28 cellular contexts compared by ENCODE assay signal in the genomic region with DNA sequence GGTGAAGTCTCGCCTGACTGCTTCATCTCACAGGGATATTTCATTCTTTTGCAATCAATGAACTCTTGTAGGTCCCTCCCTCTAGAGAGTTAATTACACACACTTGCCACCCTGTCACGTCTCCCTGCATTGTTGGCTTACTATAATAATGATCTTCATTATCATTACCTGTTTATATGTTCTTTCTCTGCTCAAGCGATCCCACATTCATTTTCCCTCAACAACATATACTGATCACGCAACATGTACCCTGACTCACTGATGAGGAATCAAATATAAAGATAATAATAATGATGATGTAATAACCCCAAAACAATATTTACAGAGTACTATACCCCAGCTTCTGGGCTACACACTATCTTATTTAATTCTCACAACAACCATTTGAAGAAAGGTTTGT.
DNase-seq lines count a peak whose midpoint lies in the region; ATAC-seq and TF ChIP-seq lines count a peak whose summit lies in the region.
"Had no signal": no experiment of that assay in that cellular context is flagged by ENCODE, and none has a peak within 500 bp of the region (broad histone marks: within the 10 kb centered on the region; RNA-seq: fewer than 3 reads in every experiment).

No MANE protein-coding gene starts in this region.

- H4K20me1 ChIP-seq in osteoblast (ENCODE audit: insufficient read depth, low read length) = no peaks in the 10 kb centered on the region

- intact Hi-C loops in left ventricle myocardium inferior (cut with micrococcal nuclease) (no loop called here), head of caudate nucleus (cut with DNase I) (no loop called here)

- H3K27ac ChIP-seq in left ventricle myocardium inferior (replicated peaks) = peak overlapping the region; percentile 39
- no peak overlapping the region for H3K27ac ChIP-seq in right atrium auricular region
- peak overlapping the region; percentile 41 for H3K27ac ChIP-seq in osteoblast (ENCODE audit: low read depth, low read length)
- H3K27ac ChIP-seq: cardiac muscle cell, suprapubic skin had no signal

- DNase-seq in left ventricle myocardium inferior = no peak
- no peak for DNase-seq in right atrium auricular region (ENCODE audit: low spot score)
- peak; percentile 57 for DNase-seq in choroid plexus epithelial cell (ENCODE audit: low read depth)
- DNase-seq in osteoblast (ENCODE audit: insufficient read length, low spot score, missing footprints) = no peak
- no peak for DNase-seq in foreskin melanocyte
- no peak for DNase-seq in head of caudate nucleus
- DNase-seq in activated gamma-delta T cell (lab: John Stamatoyannopoulos, UW) = no peak
- DNase-seq: 8988T; activated CD4-positive, alpha-beta T cell treated with anti-CD3 and anti-CD28 coated beads, Interleukin-2, amount 50 U/mL, for 48 hours; activated CD8-positive, alpha-beta memory T cell treated with anti-CD3 and anti-CD28 coated beads, Interleukin-2, amount 50 U/mL, for 4 hours; activated naive CD4-positive, alpha-beta T cell treated with anti-CD3 and anti-CD28 coated beads, Interleukin-2, amount 10 ng/mL, durations not matched to agents 7 days and 5 days; amygdala; Calu3; cortex of kidney; effector memory CD8-positive, alpha-beta T cell; hippocampal formation; immature natural killer cell; natural killer cell; NCI-H1105; NCI-H2029 treated with DMSO at 0.1 percent for 48 hours; right cardiac atrium; stimulated activated CD4-positive, alpha-beta T cell treated with anti-CD3 and anti-CD28 coated beads, Interleukin-4, amount 100 ng/mL, for 4 hours had no signal

- no peak overlapping the region for H3K4me3 ChIP-seq in left ventricle myocardium inferior
- H3K4me3 ChIP-seq in right atrium auricular region = no peak overlapping the region
- no peak overlapping the region for H3K4me3 ChIP-seq in choroid plexus epithelial cell (ENCODE audit: low read depth, low read length)
- no peak overlapping the region for H3K4me3 ChIP-seq in osteoblast (ENCODE audit: insufficient read depth, low read length)
- H3K4me3 ChIP-seq: cardiac muscle cell, GM23248, suprapubic skin had no signal

- no peak for TF ChIP-seq CTCF in left ventricle myocardium inferior (IDR thresholded peaks at IDR 0.05; ENCODE audit: borderline replicate concordance)
- TF ChIP-seq CTCF in right atrium auricular region (IDR thresholded peaks at IDR 0.05) = no peak
- TF ChIP-seq CTCF in choroid plexus epithelial cell (conservative IDR thresholded peaks at IDR 0.05; ENCODE audit: low read depth, low read length) = no peak
- no peak for TF ChIP-seq CTCF in osteoblast (IDR thresholded peaks at IDR 0.05; ENCODE audit: extremely low read depth, low read depth, low read length)

- H3K9me3 ChIP-seq in left ventricle myocardium inferior (replicated peaks) = no peaks in the 10 kb centered on the region
- no peaks in the 10 kb centered on the region for H3K9me3 ChIP-seq in right atrium auricular region
- no peaks in the 10 kb centered on the region for H3K9me3 ChIP-seq in osteoblast (ENCODE audit: low read depth, low read length)
- H3K9me3 ChIP-seq: suprapubic skin had no signal

- H3K36me3 ChIP-seq in left ventricle myocardium inferior (no peaks in the 10 kb centered on the region), right atrium auricular region (no peaks in the 10 kb centered on the region), osteoblast (ENCODE audit: insufficient read depth, low read length) (no peaks in the 10 kb centered on the region)
- H3K36me3 ChIP-seq: cardiac muscle cell, suprapubic skin had no signal

- H3K4me1 ChIP-seq in left ventricle myocardium inferior (peaks cover 55% of the 10 kb centered on the region), right atrium auricular region (peaks cover 0 to 45% of the 10 kb centered on the region in 2 donors), osteoblast (ENCODE audit: insufficient read depth, low read length) (peaks cover 66% of the 10 kb centered on the region)

- H2AFZ ChIP-seq in osteoblast (ENCODE audit: low read length) = no peak overlapping the region

- no peaks in the 10 kb centered on the region for H3K79me2 ChIP-seq in osteoblast (ENCODE audit: insufficient read depth, low read length)

- no peaks in the 10 kb centered on the region for H3K27me3 ChIP-seq in left ventricle myocardium inferior (ENCODE audit: low read depth)
- no peaks in the 10 kb centered on the region for H3K27me3 ChIP-seq in right atrium auricular region
- H3K27me3 ChIP-seq in osteoblast (ENCODE audit: insufficient read depth, low read length) = no peaks in the 10 kb centered on the region
- H3K27me3 ChIP-seq: cardiac muscle cell, suprapubic skin had no signal

- no peak overlapping the region for H3K4me2 ChIP-seq in osteoblast (ENCODE audit: insufficient read depth, low read length)

- no peak for ATAC-seq in HG03442 (IDR thresholded peaks at IDR 0.05; ENCODE audit: unreplicated experiment)
- ATAC-seq: activated CD4-positive, CD25-positive, alpha-beta regulatory T cell treated with anti-CD3 and anti-CD28 coated beads, Interleukin-2, amount 50 U/mL, for 24 hours; effector memory CD8-positive, alpha-beta T cell; natural killer cell; stimulated activated memory B cell treated with anti-CD40 and anti-IgM and Interleukin-4, amounts not matched to agents 10 μg/mL and 1 μg/mL and 100 μg/mL, for 72 hours had no signal

Comparison
In these comparisons a context has a peak if more than half of its experiments do, and no peak if none do; other contexts are left out.
1. H3K27ac ChIP-seq: peak in left ventricle myocardium inferior (single experiment) and osteoblast (single experiment); none in right atrium auricular region (0 of 2).